In genomic region chr10:17805921-17806577, GRCh38 we compare ENCODE assay signal across 2 cellular contexts.
TF ChIP-seq lines count a peak whose summit lies in the region.

No MANE protein-coding gene starts in this region.

TF ChIP-seq in K562, 482 proteins besides CTCF, POLR2A, EP300 and RAD21:
- TF ChIP-seq MYNN (IDR thresholded peaks at IDR 0.05) (no peak), MYNN (CRISPR knock-in tag; IDR thresholded peaks at IDR 0.05) (no peak), MEF2A (IDR thresholded peaks at IDR 0.05; ENCODE audit: control insufficient read depth, low read depth, low read length) (no peak), HES1 (IDR thresholded peaks at IDR 0.05; ENCODE audit: low read depth) (no peak), BDP1 (IDR thresholded peaks at IDR 0.05; ENCODE audit: insufficient read depth, insufficient read length) (no peak), RBM34 (IDR thresholded peaks at IDR 0.05; ENCODE audit: borderline replicate concordance, insufficient read depth, low read length) (no peak), ZNF121 (CRISPR knock-in tag; conservative IDR thresholded peaks at IDR 0.05) (no peak), SNRNP70 (optimal IDR thresholded peaks at IDR 0.05; ENCODE audit: low read depth, low read length) (no peak), JUND (IDR thresholded peaks at IDR 0.05; ENCODE audit: borderline replicate concordance, low read depth, low read length) (no peak), JUND (tag; IDR thresholded peaks at IDR 0.05; ENCODE audit: borderline replicate concordance, low read depth, low read length) (no peak), TAF9B (IDR thresholded peaks at IDR 0.05; ENCODE audit: partially characterized antibody) (no peak), MAFK (IDR thresholded peaks at IDR 0.05; ENCODE audit: low read length) (no peak), TCF7 (IDR thresholded peaks at IDR 0.05; ENCODE audit: borderline replicate concordance) (no peak), ZNF140 (CRISPR knock-in tag; IDR thresholded peaks at IDR 0.05) (no peak), NCOR1 (IDR thresholded peaks at IDR 0.05) (no peak), MTA2 (IDR thresholded peaks at IDR 0.05; ENCODE audit: low read depth) (no peak), CHD1 (IDR thresholded peaks at IDR 0.05; ENCODE audit: low read length) (no peak), RBFOX2 (IDR thresholded peaks at IDR 0.05; ENCODE audit: low read depth, low read length) (no peak), RBM15 (IDR thresholded peaks at IDR 0.05; ENCODE audit: insufficient read depth, low read length) (no peak)
- TF ChIP-seq, protein P1, sequence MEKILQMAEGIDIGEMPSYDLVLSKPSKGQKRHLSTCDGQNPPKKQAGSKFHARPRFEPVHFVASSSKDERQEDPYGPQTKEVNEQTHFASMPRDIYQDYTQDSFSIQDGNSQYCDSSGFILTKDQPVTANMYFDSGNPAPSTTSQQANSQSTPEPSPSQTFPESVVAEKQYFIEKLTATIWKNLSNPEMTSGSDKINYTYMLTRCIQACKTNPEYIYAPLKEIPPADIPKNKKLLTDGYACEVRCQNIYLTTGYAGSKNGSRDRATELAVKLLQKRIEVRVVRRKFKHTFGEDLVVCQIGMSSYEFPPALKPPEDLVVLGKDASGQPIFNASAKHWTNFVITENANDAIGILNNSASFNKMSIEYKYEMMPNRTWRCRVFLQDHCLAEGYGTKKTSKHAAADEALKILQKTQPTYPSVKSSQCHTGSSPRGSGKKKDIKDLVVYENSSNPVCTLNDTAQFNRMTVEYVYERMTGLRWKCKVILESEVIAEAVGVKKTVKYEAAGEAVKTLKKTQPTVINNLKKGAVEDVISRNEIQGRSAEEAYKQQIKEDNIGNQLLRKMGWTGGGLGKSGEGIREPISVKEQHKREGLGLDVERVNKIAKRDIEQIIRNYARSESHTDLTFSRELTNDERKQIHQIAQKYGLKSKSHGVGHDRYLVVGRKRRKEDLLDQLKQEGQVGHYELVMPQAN (IDR thresholded peaks at IDR 0.05; ENCODE audit: borderline replicate concordance): no peak
- TF ChIP-seq, protein P2, sequence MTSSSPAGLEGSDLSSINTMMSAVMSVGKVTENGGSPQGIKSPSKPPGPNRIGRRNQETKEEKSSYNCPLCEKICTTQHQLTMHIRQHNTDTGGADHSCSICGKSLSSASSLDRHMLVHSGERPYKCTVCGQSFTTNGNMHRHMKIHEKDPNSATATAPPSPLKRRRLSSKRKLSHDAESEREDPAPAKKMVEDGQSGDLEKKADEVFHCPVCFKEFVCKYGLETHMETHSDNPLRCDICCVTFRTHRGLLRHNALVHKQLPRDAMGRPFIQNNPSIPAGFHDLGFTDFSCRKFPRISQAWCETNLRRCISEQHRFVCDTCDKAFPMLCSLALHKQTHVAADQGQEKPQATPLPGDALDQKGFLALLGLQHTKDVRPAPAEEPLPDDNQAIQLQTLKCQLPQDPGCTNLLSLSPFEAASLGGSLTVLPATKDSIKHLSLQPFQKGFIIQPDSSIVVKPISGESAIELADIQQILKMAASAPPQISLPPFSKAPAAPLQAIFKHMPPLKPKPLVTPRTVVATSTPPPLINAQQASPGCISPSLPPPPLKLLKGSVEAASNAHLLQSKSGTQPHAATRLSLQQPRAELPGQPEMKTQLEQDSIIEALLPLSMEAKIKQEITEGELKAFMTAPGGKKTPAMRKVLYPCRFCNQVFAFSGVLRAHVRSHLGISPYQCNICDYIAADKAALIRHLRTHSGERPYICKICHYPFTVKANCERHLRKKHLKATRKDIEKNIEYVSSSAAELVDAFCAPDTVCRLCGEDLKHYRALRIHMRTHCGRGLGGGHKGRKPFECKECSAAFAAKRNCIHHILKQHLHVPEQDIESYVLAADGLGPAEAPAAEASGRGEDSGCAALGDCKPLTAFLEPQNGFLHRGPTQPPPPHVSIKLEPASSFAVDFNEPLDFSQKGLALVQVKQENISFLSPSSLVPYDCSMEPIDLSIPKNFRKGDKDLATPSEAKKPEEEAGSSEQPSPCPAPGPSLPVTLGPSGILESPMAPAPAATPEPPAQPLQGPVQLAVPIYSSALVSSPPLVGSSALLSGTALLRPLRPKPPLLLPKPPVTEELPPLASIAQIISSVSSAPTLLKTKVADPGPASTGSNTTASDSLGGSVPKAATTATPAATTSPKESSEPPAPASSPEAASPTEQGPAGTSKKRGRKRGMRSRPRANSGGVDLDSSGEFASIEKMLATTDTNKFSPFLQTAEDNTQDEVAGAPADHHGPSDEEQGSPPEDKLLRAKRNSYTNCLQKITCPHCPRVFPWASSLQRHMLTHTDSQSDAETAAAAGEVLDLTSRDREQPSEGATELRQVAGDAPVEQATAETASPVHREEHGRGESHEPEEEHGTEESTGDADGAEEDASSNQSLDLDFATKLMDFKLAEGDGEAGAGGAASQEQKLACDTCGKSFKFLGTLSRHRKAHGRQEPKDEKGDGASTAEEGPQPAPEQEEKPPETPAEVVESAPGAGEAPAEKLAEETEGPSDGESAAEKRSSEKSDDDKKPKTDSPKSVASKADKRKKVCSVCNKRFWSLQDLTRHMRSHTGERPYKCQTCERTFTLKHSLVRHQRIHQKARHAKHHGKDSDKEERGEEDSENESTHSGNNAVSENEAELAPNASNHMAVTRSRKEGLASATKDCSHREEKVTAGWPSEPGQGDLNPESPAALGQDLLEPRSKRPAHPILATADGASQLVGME (CRISPR knock-in tag; IDR thresholded peaks at IDR 0.05): no peak
- TF ChIP-seq, protein P3, sequence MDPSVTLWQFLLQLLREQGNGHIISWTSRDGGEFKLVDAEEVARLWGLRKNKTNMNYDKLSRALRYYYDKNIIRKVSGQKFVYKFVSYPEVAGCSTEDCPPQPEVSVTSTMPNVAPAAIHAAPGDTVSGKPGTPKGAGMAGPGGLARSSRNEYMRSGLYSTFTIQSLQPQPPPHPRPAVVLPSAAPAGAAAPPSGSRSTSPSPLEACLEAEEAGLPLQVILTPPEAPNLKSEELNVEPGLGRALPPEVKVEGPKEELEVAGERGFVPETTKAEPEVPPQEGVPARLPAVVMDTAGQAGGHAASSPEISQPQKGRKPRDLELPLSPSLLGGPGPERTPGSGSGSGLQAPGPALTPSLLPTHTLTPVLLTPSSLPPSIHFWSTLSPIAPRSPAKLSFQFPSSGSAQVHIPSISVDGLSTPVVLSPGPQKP (CRISPR knock-in tag; IDR thresholded peaks at IDR 0.05): no peak

TF ChIP-seq in GM12891, 5 proteins besides CTCF, POLR2A, EP300 and RAD21:
- TF ChIP-seq PAX5 (IDR thresholded peaks at IDR 0.05; ENCODE audit: insufficient read depth, low read length, severe bottlenecking) (no peak), TAF1 (IDR thresholded peaks at IDR 0.05; ENCODE audit: low read depth, low read length) (no peak), POU2F2 (IDR thresholded peaks at IDR 0.05; ENCODE audit: low read depth, low read length) (no peak), SPI1 (IDR thresholded peaks at IDR 0.05; ENCODE audit: low read depth, low read length) (no peak), POLR2AphosphoS5 (IDR thresholded peaks at IDR 0.05; ENCODE audit: low read depth, low read length) (no peak)
